1 cellular context compared by ENCODE assay signal in the genomic region with DNA sequence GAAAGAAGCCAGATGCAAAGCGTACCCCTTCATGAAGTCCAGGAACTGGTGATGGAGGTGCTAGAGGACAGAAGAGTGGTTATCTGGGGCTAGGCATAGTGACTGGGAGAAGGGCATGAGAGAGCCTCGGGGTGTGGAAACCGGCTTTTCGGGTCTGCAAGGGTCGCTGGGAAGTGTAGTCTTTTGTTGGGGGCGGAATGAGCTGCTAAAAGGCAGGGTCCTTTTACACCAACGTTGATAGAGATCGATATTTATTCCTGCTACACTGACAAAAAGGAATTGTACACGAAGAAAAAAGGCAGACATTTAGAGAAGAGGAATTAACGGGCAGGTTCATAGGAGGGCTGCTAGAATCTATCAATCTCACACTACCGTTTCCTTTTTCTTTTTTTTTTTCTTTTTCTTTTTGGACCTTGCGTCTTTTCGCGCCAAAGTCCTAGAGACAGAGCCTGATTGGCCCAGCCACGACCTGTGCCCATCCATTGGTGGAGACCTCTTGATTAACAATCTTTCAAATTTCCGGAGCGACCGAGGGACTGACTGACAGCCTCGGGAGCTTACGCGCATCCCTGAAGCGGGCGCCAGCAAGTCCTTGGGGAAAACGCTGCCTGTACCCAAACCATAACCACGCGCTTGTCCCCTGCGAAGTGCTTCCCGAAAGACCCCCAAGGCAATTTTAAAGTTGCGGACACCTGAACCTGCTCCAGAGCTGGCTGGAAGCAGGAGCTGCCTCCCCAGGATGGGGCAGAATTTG.
TF ChIP-seq lines count a peak whose summit lies in the region.

No MANE protein-coding gene starts in this region.

TF ChIP-seq in HEK293, 187 proteins besides CTCF, POLR2A, EP300 and RAD21 (continued from another document):
- TF ChIP-seq, protein P1, sequence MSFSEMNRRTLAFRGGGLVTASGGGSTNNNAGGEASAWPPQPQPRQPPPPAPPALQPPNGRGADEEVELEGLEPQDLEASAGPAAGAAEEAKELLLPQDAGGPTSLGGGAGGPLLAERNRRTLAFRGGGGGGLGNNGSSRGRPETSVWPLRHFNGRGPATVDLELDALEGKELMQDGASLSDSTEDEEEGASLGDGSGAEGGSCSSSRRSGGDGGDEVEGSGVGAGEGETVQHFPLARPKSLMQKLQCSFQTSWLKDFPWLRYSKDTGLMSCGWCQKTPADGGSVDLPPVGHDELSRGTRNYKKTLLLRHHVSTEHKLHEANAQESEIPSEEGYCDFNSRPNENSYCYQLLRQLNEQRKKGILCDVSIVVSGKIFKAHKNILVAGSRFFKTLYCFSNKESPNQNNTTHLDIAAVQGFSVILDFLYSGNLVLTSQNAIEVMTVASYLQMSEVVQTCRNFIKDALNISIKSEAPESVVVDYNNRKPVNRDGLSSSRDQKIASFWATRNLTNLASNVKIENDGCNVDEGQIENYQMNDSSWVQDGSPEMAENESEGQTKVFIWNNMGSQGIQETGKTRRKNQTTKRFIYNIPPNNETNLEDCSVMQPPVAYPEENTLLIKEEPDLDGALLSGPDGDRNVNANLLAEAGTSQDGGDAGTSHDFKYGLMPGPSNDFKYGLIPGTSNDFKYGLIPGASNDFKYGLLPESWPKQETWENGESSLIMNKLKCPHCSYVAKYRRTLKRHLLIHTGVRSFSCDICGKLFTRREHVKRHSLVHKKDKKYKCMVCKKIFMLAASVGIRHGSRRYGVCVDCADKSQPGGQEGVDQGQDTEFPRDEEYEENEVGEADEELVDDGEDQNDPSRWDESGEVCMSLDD (tag by site-specific recombination; IDR thresholded peaks at IDR 0.05): peak; percentile 65; the same call in 1 of the 2 replicates
- TF ChIP-seq, protein P2, sequence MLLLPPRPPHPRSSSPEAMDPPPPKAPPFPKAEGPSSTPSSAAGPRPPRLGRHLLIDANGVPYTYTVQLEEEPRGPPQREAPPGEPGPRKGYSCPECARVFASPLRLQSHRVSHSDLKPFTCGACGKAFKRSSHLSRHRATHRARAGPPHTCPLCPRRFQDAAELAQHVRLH (tag by site-specific recombination; IDR thresholded peaks at IDR 0.05): peak; percentile 48
- no peak for TF ChIP-seq ZNF112 (tag by site-specific recombination; IDR thresholded peaks at IDR 0.05)
- TF ChIP-seq ZBTB8A (tag by site-specific recombination; IDR thresholded peaks at IDR 0.05): peak; percentile 19; the same call in 1 of the 2 replicates
- TF ChIP-seq, protein P3, sequence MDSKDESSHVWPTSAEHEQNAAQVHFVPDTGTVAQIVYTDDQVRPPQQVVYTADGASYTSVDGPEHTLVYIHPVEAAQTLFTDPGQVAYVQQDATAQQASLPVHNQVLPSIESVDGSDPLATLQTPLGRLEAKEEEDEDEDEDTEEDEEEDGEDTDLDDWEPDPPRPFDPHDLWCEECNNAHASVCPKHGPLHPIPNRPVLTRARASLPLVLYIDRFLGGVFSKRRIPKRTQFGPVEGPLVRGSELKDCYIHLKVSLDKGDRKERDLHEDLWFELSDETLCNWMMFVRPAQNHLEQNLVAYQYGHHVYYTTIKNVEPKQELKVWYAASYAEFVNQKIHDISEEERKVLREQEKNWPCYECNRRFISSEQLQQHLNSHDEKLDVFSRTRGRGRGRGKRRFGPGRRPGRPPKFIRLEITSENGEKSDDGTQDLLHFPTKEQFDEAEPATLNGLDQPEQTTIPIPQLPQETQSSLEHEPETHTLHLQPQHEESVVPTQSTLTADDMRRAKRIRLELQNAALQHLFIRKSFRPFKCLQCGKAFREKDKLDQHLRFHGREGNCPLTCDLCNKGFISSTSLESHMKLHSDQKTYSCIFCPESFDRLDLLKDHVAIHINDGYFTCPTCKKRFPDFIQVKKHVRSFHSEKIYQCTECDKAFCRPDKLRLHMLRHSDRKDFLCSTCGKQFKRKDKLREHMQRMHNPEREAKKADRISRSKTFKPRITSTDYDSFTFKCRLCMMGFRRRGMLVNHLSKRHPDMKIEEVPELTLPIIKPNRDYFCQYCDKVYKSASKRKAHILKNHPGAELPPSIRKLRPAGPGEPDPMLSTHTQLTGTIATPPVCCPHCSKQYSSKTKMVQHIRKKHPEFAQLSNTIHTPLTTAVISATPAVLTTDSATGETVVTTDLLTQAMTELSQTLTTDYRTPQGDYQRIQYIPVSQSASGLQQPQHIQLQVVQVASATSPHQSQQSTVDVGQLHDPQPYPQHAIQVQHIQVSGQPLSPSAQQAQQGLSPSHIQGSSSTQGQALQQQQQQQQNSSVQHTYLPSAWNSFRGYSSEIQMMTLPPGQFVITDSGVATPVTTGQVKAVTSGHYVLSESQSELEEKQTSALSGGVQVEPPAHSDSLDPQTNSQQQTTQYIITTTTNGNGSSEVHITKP (tag by site-specific recombination; IDR thresholded peaks at IDR 0.05): peak; percentile 74
- TF ChIP-seq GLIS2 (tag by site-specific recombination; IDR thresholded peaks at IDR 0.05): peak; percentile 54; the same call in 1 of the 2 replicates
- 0 out of 2 replicates have a peak, but pooled peaks have one; percentile 19 for TF ChIP-seq ZNF394 (tag by site-specific recombination; IDR thresholded peaks at IDR 0.05; ENCODE audit: borderline replicate concordance)
- TF ChIP-seq ZNF792 (tag by site-specific recombination; IDR thresholded peaks at IDR 0.05): no peak
- no peak for TF ChIP-seq BCL11A (tag by site-specific recombination; IDR thresholded peaks at IDR 0.05; ENCODE audit: low read depth)
- TF ChIP-seq ZNF76 (tag by site-specific recombination; IDR thresholded peaks at IDR 0.05; ENCODE audit: borderline replicate concordance, low read depth): peak; percentile 93
- TF ChIP-seq ZNF629 (tag by site-specific recombination; IDR thresholded peaks at IDR 0.05): peak; percentile 42
- TF ChIP-seq GFI1B (tag by site-specific recombination; IDR thresholded peaks at IDR 0.05): no peak
- no peak for TF ChIP-seq ZNF768 (tag by site-specific recombination; IDR thresholded peaks at IDR 0.05)
- 0 out of 2 replicates have a peak, but pooled peaks have one; percentile 49 for TF ChIP-seq TRIM28 (IDR thresholded peaks at IDR 0.05; ENCODE audit: borderline replicate concordance, low read length)
- TF ChIP-seq, protein P4, sequence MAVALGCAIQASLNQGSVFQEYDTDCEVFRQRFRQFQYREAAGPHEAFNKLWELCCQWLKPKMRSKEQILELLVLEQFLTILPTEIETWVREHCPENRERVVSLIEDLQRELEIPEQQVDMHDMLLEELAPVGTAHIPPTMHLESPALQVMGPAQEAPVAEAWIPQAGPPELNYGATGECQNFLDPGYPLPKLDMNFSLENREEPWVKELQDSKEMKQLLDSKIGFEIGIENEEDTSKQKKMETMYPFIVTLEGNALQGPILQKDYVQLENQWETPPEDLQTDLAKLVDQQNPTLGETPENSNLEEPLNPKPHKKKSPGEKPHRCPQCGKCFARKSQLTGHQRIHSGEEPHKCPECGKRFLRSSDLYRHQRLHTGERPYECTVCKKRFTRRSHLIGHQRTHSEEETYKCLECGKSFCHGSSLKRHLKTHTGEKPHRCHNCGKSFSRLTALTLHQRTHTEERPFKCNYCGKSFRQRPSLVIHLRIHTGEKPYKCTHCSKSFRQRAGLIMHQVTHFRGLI (tag by site-specific recombination; IDR thresholded peaks at IDR 0.05): no peak
- TF ChIP-seq, protein P5, sequence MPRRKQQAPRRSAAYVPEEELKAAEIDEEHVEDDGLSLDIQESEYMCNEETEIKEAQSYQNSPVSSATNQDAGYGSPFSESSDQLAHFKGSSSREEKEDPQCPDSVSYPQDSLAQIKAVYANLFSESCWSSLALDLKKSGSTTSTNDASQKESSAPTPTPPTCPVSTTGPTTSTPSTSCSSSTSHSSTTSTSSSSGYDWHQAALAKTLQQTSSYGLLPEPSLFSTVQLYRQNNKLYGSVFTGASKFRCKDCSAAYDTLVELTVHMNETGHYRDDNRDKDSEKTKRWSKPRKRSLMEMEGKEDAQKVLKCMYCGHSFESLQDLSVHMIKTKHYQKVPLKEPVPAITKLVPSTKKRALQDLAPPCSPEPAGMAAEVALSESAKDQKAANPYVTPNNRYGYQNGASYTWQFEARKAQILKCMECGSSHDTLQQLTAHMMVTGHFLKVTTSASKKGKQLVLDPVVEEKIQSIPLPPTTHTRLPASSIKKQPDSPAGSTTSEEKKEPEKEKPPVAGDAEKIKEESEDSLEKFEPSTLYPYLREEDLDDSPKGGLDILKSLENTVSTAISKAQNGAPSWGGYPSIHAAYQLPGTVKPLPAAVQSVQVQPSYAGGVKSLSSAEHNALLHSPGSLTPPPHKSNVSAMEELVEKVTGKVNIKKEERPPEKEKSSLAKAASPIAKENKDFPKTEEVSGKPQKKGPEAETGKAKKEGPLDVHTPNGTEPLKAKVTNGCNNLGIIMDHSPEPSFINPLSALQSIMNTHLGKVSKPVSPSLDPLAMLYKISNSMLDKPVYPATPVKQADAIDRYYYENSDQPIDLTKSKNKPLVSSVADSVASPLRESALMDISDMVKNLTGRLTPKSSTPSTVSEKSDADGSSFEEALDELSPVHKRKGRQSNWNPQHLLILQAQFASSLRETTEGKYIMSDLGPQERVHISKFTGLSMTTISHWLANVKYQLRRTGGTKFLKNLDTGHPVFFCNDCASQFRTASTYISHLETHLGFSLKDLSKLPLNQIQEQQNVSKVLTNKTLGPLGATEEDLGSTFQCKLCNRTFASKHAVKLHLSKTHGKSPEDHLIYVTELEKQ (tag by site-specific recombination; IDR thresholded peaks at IDR 0.05; ENCODE audit: borderline replicate concordance): 0 out of 2 replicates have a peak, but pooled peaks have one; percentile 5
- TF ChIP-seq ZBTB20 (tag by site-specific recombination; IDR thresholded peaks at IDR 0.05): peak; percentile 95
- 0 out of 2 replicates have a peak, but pooled peaks have one; percentile 10 for TF ChIP-seq WT1 (tag by site-specific recombination; IDR thresholded peaks at IDR 0.05)
- TF ChIP-seq, protein P6, sequence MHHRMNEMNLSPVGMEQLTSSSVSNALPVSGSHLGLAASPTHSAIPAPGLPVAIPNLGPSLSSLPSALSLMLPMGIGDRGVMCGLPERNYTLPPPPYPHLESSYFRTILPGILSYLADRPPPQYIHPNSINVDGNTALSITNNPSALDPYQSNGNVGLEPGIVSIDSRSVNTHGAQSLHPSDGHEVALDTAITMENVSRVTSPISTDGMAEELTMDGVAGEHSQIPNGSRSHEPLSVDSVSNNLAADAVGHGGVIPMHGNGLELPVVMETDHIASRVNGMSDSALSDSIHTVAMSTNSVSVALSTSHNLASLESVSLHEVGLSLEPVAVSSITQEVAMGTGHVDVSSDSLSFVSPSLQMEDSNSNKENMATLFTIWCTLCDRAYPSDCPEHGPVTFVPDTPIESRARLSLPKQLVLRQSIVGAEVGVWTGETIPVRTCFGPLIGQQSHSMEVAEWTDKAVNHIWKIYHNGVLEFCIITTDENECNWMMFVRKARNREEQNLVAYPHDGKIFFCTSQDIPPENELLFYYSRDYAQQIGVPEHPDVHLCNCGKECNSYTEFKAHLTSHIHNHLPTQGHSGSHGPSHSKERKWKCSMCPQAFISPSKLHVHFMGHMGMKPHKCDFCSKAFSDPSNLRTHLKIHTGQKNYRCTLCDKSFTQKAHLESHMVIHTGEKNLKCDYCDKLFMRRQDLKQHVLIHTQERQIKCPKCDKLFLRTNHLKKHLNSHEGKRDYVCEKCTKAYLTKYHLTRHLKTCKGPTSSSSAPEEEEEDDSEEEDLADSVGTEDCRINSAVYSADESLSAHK (tag by site-specific recombination; IDR thresholded peaks at IDR 0.05): peak; percentile 90
- no peak for TF ChIP-seq ZNF660 (tag by site-specific recombination; IDR thresholded peaks at IDR 0.05)
- TF ChIP-seq ZNF670 (tag by site-specific recombination; IDR thresholded peaks at IDR 0.05; ENCODE audit: low read depth): no peak
- TF ChIP-seq ZNF248 (tag by site-specific recombination; IDR thresholded peaks at IDR 0.05): no peak
- TF ChIP-seq OVOL3 (tag by site-specific recombination; IDR thresholded peaks at IDR 0.05): no peak
- TF ChIP-seq ZNF585B (tag by site-specific recombination; IDR thresholded peaks at IDR 0.05): no peak
- 0 out of 2 replicates have a peak, but pooled peaks have one; percentile 17 for TF ChIP-seq SCRT2 (tag by site-specific recombination; IDR thresholded peaks at IDR 0.05)
- no peak for TF ChIP-seq ZNF791 (tag by site-specific recombination; IDR thresholded peaks at IDR 0.05)
- TF ChIP-seq, protein P7, sequence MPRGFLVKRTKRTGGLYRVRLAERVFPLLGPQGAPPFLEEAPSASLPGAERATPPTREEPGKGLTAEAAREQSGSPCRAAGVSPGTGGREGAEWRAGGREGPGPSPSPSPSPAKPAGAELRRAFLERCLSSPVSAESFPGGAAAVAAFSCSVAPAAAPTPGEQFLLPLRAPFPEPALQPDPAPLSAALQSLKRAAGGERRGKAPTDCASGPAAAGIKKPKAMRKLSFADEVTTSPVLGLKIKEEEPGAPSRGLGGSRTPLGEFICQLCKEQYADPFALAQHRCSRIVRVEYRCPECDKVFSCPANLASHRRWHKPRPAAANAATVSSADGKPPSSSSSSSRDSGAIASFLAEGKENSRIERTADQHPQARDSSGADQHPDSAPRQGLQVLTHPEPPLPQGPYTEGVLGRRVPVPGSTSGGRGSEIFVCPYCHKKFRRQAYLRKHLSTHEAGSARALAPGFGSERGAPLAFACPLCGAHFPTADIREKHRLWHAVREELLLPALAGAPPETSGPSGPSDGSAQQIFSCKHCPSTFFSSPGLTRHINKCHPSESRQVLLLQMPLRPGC (tag by site-specific recombination; IDR thresholded peaks at IDR 0.05): 0 out of 2 replicates have a peak, but pooled peaks have one; percentile 54
- peak; percentile 91 for TF ChIP-seq SP2 (tag by site-specific recombination; IDR thresholded peaks at IDR 0.05)
- 0 out of 2 replicates have a peak, but pooled peaks have one; percentile 10 for TF ChIP-seq ZBTB21 (tag by site-specific recombination; IDR thresholded peaks at IDR 0.05)
